28 cellular contexts compared by ENCODE assay signal in genomic region chr12:52850681-52851080, GRCh38. TPM values are rescaled to one million over a fixed set of nuclear protein-coding genes. Genes with fewer than 3 reads are reported as not detected.
"Had no signal": no experiment of that assay in that cellular context is flagged by ENCODE, and none has a peak within 500 bp of the region (broad histone marks: within the 10 kb centered on the region; RNA-seq: fewer than 3 reads in every experiment).

No MANE protein-coding gene starts in this region.

- H3K36me3 Mint-ChIP-seq: mesothelial cell of epicardium; natural killer cell; stimulated activated memory B cell treated with anti-CD40 and anti-IgM and Interleukin-4, amounts not matched to agents 10 μg/mL and 1 μg/mL and 100 μg/mL, for 72 hours had no signal

- H3K27ac ChIP-seq: colonic mucosa, esophagus muscularis mucosa, foreskin keratinocyte, left ventricle myocardium inferior, lower lobe of right lung, psoas muscle, right lobe of liver, testis, transverse colon had no signal

- H3K36me3 ChIP-seq: colonic mucosa, esophagus muscularis mucosa, left ventricle myocardium inferior, lower lobe of right lung, right lobe of liver, transverse colon had no signal

- DNase-seq: cerebellar nuclear complex; colonic mucosa; effector CD8-positive, alpha-beta T cell; foreskin keratinocyte; immature natural killer cell; left cardiac atrium; left ventricle myocardium inferior; lower lobe of right lung; natural killer cell; psoas muscle; retina; right lobe of liver; stimulated activated CD4-positive, alpha-beta T cell treated with anti-CD3 and anti-CD28 coated beads, Interleukin-15, amount 100 ng/mL, for 24 hours; stimulated activated CD4-positive, alpha-beta T cell treated with anti-CD3 and anti-CD28 coated beads, Interleukin-1b, Interleukin-23, amount 100 ng/mL, for 48 hours; stimulated activated CD4-positive, alpha-beta T cell treated with anti-CD3 and anti-CD28 coated beads, Interleukin-4, amount 100 ng/mL, for 24 hours; testis; transverse colon had no signal

- H3K4me3 ChIP-seq: colonic mucosa, esophagus muscularis mucosa, left ventricle myocardium inferior, lower lobe of right lung, psoas muscle, right lobe of liver, testis, transverse colon had no signal

- H3K27me3 ChIP-seq: colonic mucosa, right lobe of liver, testis, transverse colon had no signal

- H3K4me3 Mint-ChIP-seq: immature natural killer cell; memory B cell; mesothelial cell of epicardium; natural killer cell; stimulated activated memory B cell treated with anti-CD40 and anti-IgM and Interleukin-4, amounts not matched to agents 10 μg/mL and 1 μg/mL and 100 μg/mL, for 72 hours; stimulated activated naive CD8-positive, alpha-beta T cell treated with anti-CD3 and anti-CD28 coated beads, Interleukin-15, Interleukin-2, amounts not matched to agents 100 ng/mL and 50 ng/mL, for 24 hours had no signal

- H3K4me1 Mint-ChIP-seq: immature natural killer cell, natural killer cell had no signal

- H3K9me3 Mint-ChIP-seq: immature natural killer cell; natural killer cell; stimulated activated memory B cell treated with anti-CD40 and anti-IgM and Interleukin-4, amounts not matched to agents 10 μg/mL and 1 μg/mL and 100 μg/mL, for 72 hours; stimulated activated naive CD8-positive, alpha-beta T cell treated with anti-CD3 and anti-CD28 coated beads, Interleukin-15, Interleukin-2, amounts not matched to agents 100 ng/mL and 50 ng/mL, for 24 hours had no signal

- H3K4me1 ChIP-seq: colonic mucosa, esophagus muscularis mucosa, foreskin keratinocyte, left ventricle myocardium inferior, lower lobe of right lung, psoas muscle, right lobe of liver, testis, transverse colon had no signal

- H3K9me3 ChIP-seq: colonic mucosa, esophagus muscularis mucosa, lower lobe of right lung, psoas muscle, right lobe of liver, testis, transverse colon had no signal

- H3K27ac Mint-ChIP-seq: immature natural killer cell; memory B cell; mesothelial cell of epicardium; natural killer cell; stimulated activated memory B cell treated with anti-CD40 and anti-IgM and Interleukin-4, amounts not matched to agents 10 μg/mL and 1 μg/mL and 100 μg/mL, for 72 hours; stimulated activated naive CD8-positive, alpha-beta T cell treated with anti-CD3 and anti-CD28 coated beads, Interleukin-15, Interleukin-2, amounts not matched to agents 100 ng/mL and 50 ng/mL, for 24 hours had no signal

RNA-seq across cellular contexts. Expression of gene KRT78, which starts 1.9 kb away (rescaled TPM):
- total RNA-seq: colonic mucosa, dermis microvascular lymphatic vessel endothelial cell, left cardiac atrium, left ventricle myocardium inferior, lower lobe of right lung, mesothelial cell of epicardium, mucosa of gallbladder, myocyte, natural killer cell, psoas muscle, right lobe of liver, subcutaneous adipose tissue, transverse colon, urinary bladder had no signal
- polyA plus RNA-seq: urinary bladder had no signal

RNA-seq across cellular contexts. Expression of gene KRT79, which starts 16.6 kb away (rescaled TPM):
- total RNA-seq: colonic mucosa, dermis microvascular lymphatic vessel endothelial cell, esophagus muscularis mucosa, foreskin keratinocyte, left ventricle myocardium inferior, mesothelial cell of epicardium, mucosa of gallbladder, myocyte, psoas muscle, right lobe of liver, transverse colon, urinary bladder had no signal
- polyA plus RNA-seq: foreskin keratinocyte, immature natural killer cell, urinary bladder had no signal

RNA-seq across cellular contexts. Expression of gene KRT4, which starts 36.8 kb away (rescaled TPM):
- total RNA-seq: colonic mucosa, dermis microvascular lymphatic vessel endothelial cell, left cardiac atrium, left ventricle myocardium inferior, mucosa of gallbladder, myocyte, natural killer cell, omental fat pad, right lobe of liver, subcutaneous adipose tissue, transverse colon had no signal
- polyA plus RNA-seq: immature natural killer cell, urinary bladder had no signal

RNA-seq across cellular contexts. Expression of gene KRT8, which starts 54.2 kb away (rescaled TPM):
- polyA plus RNA-seq: immature natural killer cell had no signal

RNA-seq across cellular contexts. Expression of gene KRT3, which starts 54.8 kb away (rescaled TPM):
- total RNA-seq: colonic mucosa, dermis microvascular lymphatic vessel endothelial cell, esophagus muscularis mucosa, foreskin keratinocyte, left cardiac atrium, left ventricle myocardium inferior, lower lobe of right lung, mucosa of gallbladder, myocyte, natural killer cell, omental fat pad, psoas muscle, right lobe of liver, subcutaneous adipose tissue, testis, transverse colon, urinary bladder had no signal
- polyA plus RNA-seq: foreskin keratinocyte, immature natural killer cell, psoas muscle, urinary bladder had no signal
